Comparison of ENCODE assay signal across 8 cellular contexts in genomic region chr6:116369540-116370327, GRCh38. TPM values are rescaled to one million over a fixed set of nuclear protein-coding genes. Genes with fewer than 3 reads are reported as not detected.
DNase-seq lines count a peak whose midpoint lies in the region; ATAC-seq and TF ChIP-seq lines count a peak whose summit lies in the region.

No MANE protein-coding gene starts in this region.

- peaks cover 20% of the 10 kb centered on the region for H3K27me3 Mint-ChIP-seq in activated naive CD4-positive, alpha-beta T cell treated with anti-CD3 and anti-CD28 coated beads for 36 hours (ENCODE audit: low read depth)
- no peaks in the 10 kb centered on the region for H3K27me3 Mint-ChIP-seq in WTC11 (ENCODE audit: low read depth)

- 60 to 64% methylated on average over 7 of the region's 7 CpGs for WGBS in thyroid gland, 2 donors

- intact Hi-C loops in activated naive CD4-positive, alpha-beta T cell treated with anti-CD3 and anti-CD28 coated beads for 36 hours (cut with micrococcal nuclease), result loop anchor here (1.0 to 10.0 kb wide), 7 partner anchors 89 to 355 kb away; partner anchors contain the start of genes CALHM6, NT5DC1 and RWDD1
- intact Hi-C loops in thyroid gland (cut with DNase I), result no loop called here

- no peak for ATAC-seq in activated naive CD4-positive, alpha-beta T cell treated with anti-CD3 and anti-CD28 coated beads, Interleukin-2, amount 50 U/mL, for 72 hours
- peak; percentile 35 for ATAC-seq in HG02798 (IDR thresholded peaks at IDR 0.05; ENCODE audit: poor library complexity, unreplicated experiment)
- no peak for ATAC-seq in WTC11

- no peaks in the 10 kb centered on the region for H3K9me3 ChIP-seq in iPS-20b (ENCODE audit: insufficient read depth, low read depth, low read length)
- no peaks in the 10 kb centered on the region for H3K9me3 ChIP-seq in thyroid gland

- no peak overlapping the region for H3K27ac Mint-ChIP-seq in activated naive CD4-positive, alpha-beta T cell treated with anti-CD3 and anti-CD28 coated beads for 36 hours
- H3K27ac Mint-ChIP-seq in activated naive CD4-positive, alpha-beta T cell treated with anti-CD3 and anti-CD28 coated beads, Interleukin-2, amount 50 U/mL, for 72 hours, result no peak overlapping the region
- peak overlapping the region; percentile 92 for H3K27ac Mint-ChIP-seq in WTC11

- peak overlapping the region; percentile 10 for H3K4me3 Mint-ChIP-seq in activated naive CD4-positive, alpha-beta T cell treated with anti-CD3 and anti-CD28 coated beads for 36 hours
- peak overlapping the region; percentile 84 for H3K4me3 Mint-ChIP-seq in WTC11

- DNase-seq in activated naive CD4-positive, alpha-beta T cell treated with anti-CD3 and anti-CD28 coated beads for 36 hours, result no peak
- no peak for DNase-seq in activated naive CD4-positive, alpha-beta T cell treated with anti-CD3 and anti-CD28 coated beads, Interleukin-2, amount 50 U/mL, for 72 hours (ENCODE audit: low spot score in 2 of 2)
- no peak for DNase-seq in WTC11 (ENCODE audit: low spot score)
- no peak for DNase-seq in thyroid gland
- DNase-seq in pons (ENCODE audit: low spot score), result no peak
- DNase-seq in middle frontal gyrus (ENCODE audit: extremely low spot score, low spot score), result no peak

- peaks cover 8% of the 10 kb centered on the region for H3K4me1 Mint-ChIP-seq in activated naive CD4-positive, alpha-beta T cell treated with anti-CD3 and anti-CD28 coated beads for 36 hours (ENCODE audit: low read depth)
- peaks cover 51% of the 10 kb centered on the region for H3K4me1 Mint-ChIP-seq in WTC11

- CTCF ChIA-PET in activated naive CD4-positive, alpha-beta T cell treated with anti-CD3 and anti-CD28 coated beads for 36 hours (lab: Charles Lee), result interaction anchor here (1.3 kb wide), 1 partner anchor 201 kb away, joined by 3 read pairs; no protein-coding TSS in a partner anchor
- CTCF ChIA-PET in WTC11 (lab: Charles Lee), result interaction anchor here (0.7 to 3.1 kb wide), 3 partner anchors 81 to 164 kb away, joined by 3 to 24 read pairs (median 9); partner anchors contain the start of gene TSPYL1

- H3K27ac ChIP-seq in iPS-20b (ENCODE audit: low read length) (peak overlapping the region; percentile 52), thyroid gland (peak overlapping the region in 2 of 3 donors; percentile 81 to 87)

- peak overlapping the region; percentile 83; the same call in 1 of the 2 replicates for H3K9ac ChIP-seq in iPS-20b (ENCODE audit: low read depth, low read length)

- H3K36me3 ChIP-seq in iPS-20b (ENCODE audit: insufficient read depth, low read depth, low read length) (no peaks in the 10 kb centered on the region), thyroid gland (no peaks in the 10 kb centered on the region)

- TF ChIP-seq CTCF in WTC11 (IDR thresholded peaks at IDR 0.05) (no peak), thyroid gland (IDR thresholded peaks at IDR 0.05) (no peak)

- H3K9me3 Mint-ChIP-seq in activated naive CD4-positive, alpha-beta T cell treated with anti-CD3 and anti-CD28 coated beads for 36 hours, result no peaks in the 10 kb centered on the region
- no peaks in the 10 kb centered on the region for H3K9me3 Mint-ChIP-seq in activated naive CD4-positive, alpha-beta T cell treated with anti-CD3 and anti-CD28 coated beads, Interleukin-2, amount 50 U/mL, for 72 hours
- peaks cover 3% of the 10 kb centered on the region; the same call in 1 of the 2 replicates for H3K9me3 Mint-ChIP-seq in WTC11

- H3K4me3 ChIP-seq in iPS-20b (ENCODE audit: low read length) (peak overlapping the region; percentile 85), thyroid gland (replicated peaks in 1 of 3) (peak overlapping the region in 1 of 3 donors; percentile 64)

- H3K36me3 Mint-ChIP-seq in activated naive CD4-positive, alpha-beta T cell treated with anti-CD3 and anti-CD28 coated beads for 36 hours (ENCODE audit: low read depth), result no peaks in the 10 kb centered on the region
- H3K36me3 Mint-ChIP-seq in activated naive CD4-positive, alpha-beta T cell treated with anti-CD3 and anti-CD28 coated beads, Interleukin-2, amount 50 U/mL, for 72 hours, result no peaks in the 10 kb centered on the region
- peaks cover 7% of the 10 kb centered on the region for H3K36me3 Mint-ChIP-seq in WTC11

- H3K4me1 ChIP-seq in iPS-20b (ENCODE audit: insufficient read depth, low read length), result peaks cover 9% of the 10 kb centered on the region; the same call in 1 of the 2 replicates
- H3K4me1 ChIP-seq in thyroid gland, result no peaks in the 10 kb centered on the region

- TF ChIP-seq POLR2A in thyroid gland (IDR thresholded peaks at IDR 0.05), result no peak

- H3K27me3 ChIP-seq in iPS-20b (ENCODE audit: insufficient read depth, low read length) (no peaks in the 10 kb centered on the region), thyroid gland (no peaks in the 10 kb centered on the region)

- POLR2A ChIA-PET in WTC11 (lab: Charles Lee), result interaction anchor here (0.6 to 2.3 kb wide), 5 partner anchors 63 to 202 kb away, joined by 3 to 15 read pairs (median 4); partner anchors contain the start of genes CALHM5 and TSPYL1

TF ChIP-seq in WTC11, 78 proteins besides CTCF, POLR2A, EP300 and RAD21:
- no peak for TF ChIP-seq RORB (CRISPR knock-in tag; IDR thresholded peaks at IDR 0.05)
- no peak for TF ChIP-seq ZMAT4 (CRISPR knock-in tag; IDR thresholded peaks at IDR 0.05)
- no peak for TF ChIP-seq SOX15 (CRISPR knock-in tag; IDR thresholded peaks at IDR 0.05)
- TF ChIP-seq NR3C1 (CRISPR knock-in tag; conservative IDR thresholded peaks at IDR 0.05; ENCODE audit: low read depth), result no peak
- no peak for TF ChIP-seq OVOL2 (CRISPR knock-in tag; IDR thresholded peaks at IDR 0.05; ENCODE audit: borderline replicate concordance)

RNA-seq across cellular contexts. Expression of gene DSE, which starts 1.0 kb away (rescaled TPM):
- total RNA-seq in activated naive CD4-positive, alpha-beta T cell treated with anti-CD3 and anti-CD28 coated beads for 36 hours, result 1 to 10 TPM; 2.1 to 3.2 TPM
- total RNA-seq in activated naive CD4-positive, alpha-beta T cell treated with anti-CD3 and anti-CD28 coated beads, Interleukin-2, amount 50 U/mL, for 72 hours, result 1 to 10 TPM; 5.8 to 6.0 TPM
- total RNA-seq in WTC11 (2021), result 66.3 to 78.3 TPM (median 71.2 TPM) in 3 replicates
- 10 to 100 TPM; 22.2 to 32.8 (median 30.5) TPM for total RNA-seq in thyroid gland
